ENCODE assay signal across 30 cellular contexts in genomic region chr22:23013612-23014011, GRCh38.
"Had no signal": no experiment of that assay in that cellular context is flagged by ENCODE, and none has a peak within 500 bp of the region (broad histone marks: within the 10 kb centered on the region; RNA-seq: fewer than 3 reads in every experiment).

No MANE protein-coding gene starts in this region.

- H3K4me3 Mint-ChIP-seq: activated CD4-positive, alpha-beta memory T cell treated with anti-CD3 and anti-CD28 coated beads, Interleukin-2, amount 10 ng/mL, durations not matched to agents 7 days and 5 days; activated CD4-positive, alpha-beta T cell treated with anti-CD3 and anti-CD28 coated beads for 36 hours; activated CD4-positive, alpha-beta T cell treated with anti-CD3 and anti-CD28 coated beads, Interleukin-2, amount 10 ng/mL, durations not matched to agents 24 days and 14 days; activated naive CD4-positive, alpha-beta T cell treated with anti-CD3 and anti-CD28 coated beads for 36 hours; activated naive CD4-positive, alpha-beta T cell treated with anti-CD3 and anti-CD28 coated beads, Interleukin-2, amount 50 U/mL, for 24 hours; activated naive CD8-positive, alpha-beta T cell treated with anti-CD3 and anti-CD28 coated beads for 36 hours; activated naive CD8-positive, alpha-beta T cell treated with anti-CD3 and anti-CD28 coated beads, Interleukin-2, amount 50 U/mL, for 24 hours; activated T-cell treated with anti-CD3 and anti-CD28 coated beads, Interleukin-2, amount 50 U/mL, for 24 hours; activated T-cell treated with anti-CD3 and anti-CD28 coated beads, Interleukin-2, amount 50 U/mL, for 72 hours had no signal

- H3K27ac Mint-ChIP-seq: activated CD4-positive, alpha-beta memory T cell treated with anti-CD3 and anti-CD28 coated beads, Interleukin-2, amount 10 ng/mL, durations not matched to agents 7 days and 5 days; activated CD4-positive, alpha-beta T cell treated with anti-CD3 and anti-CD28 coated beads for 36 hours; activated CD4-positive, alpha-beta T cell treated with anti-CD3 and anti-CD28 coated beads, Interleukin-2, amount 10 ng/mL, durations not matched to agents 24 days and 14 days; activated naive CD4-positive, alpha-beta T cell treated with anti-CD3 and anti-CD28 coated beads for 36 hours; activated naive CD4-positive, alpha-beta T cell treated with anti-CD3 and anti-CD28 coated beads, Interleukin-2, amount 50 U/mL, for 24 hours; activated naive CD8-positive, alpha-beta T cell treated with anti-CD3 and anti-CD28 coated beads for 36 hours; activated naive CD8-positive, alpha-beta T cell treated with anti-CD3 and anti-CD28 coated beads, Interleukin-2, amount 50 U/mL, for 24 hours; activated T-cell treated with anti-CD3 and anti-CD28 coated beads, Interleukin-2, amount 50 U/mL, for 72 hours had no signal

- H3K27ac ChIP-seq: adrenal gland, body of pancreas, cardiac muscle cell, colonic mucosa, epithelial cell of prostate had no signal

- H3K9me3 Mint-ChIP-seq: activated CD4-positive, alpha-beta memory T cell treated with anti-CD3 and anti-CD28 coated beads, Interleukin-2, amount 10 ng/mL, durations not matched to agents 7 days and 5 days; activated CD4-positive, alpha-beta T cell treated with anti-CD3 and anti-CD28 coated beads, Interleukin-2, amount 10 ng/mL, durations not matched to agents 24 days and 14 days; activated naive CD4-positive, alpha-beta T cell treated with anti-CD3 and anti-CD28 coated beads for 36 hours; activated naive CD4-positive, alpha-beta T cell treated with anti-CD3 and anti-CD28 coated beads, Interleukin-2, amount 50 U/mL, for 24 hours; activated naive CD8-positive, alpha-beta T cell treated with anti-CD3 and anti-CD28 coated beads for 36 hours; activated naive CD8-positive, alpha-beta T cell treated with anti-CD3 and anti-CD28 coated beads, Interleukin-2, amount 50 U/mL, for 24 hours; activated T-cell treated with anti-CD3 and anti-CD28 coated beads, Interleukin-2, amount 50 U/mL, for 24 hours; activated T-cell treated with anti-CD3 and anti-CD28 coated beads, Interleukin-2, amount 50 U/mL, for 72 hours had no signal

- H3K4me3 ChIP-seq: adrenal gland, body of pancreas, cardiac muscle cell, colonic mucosa had no signal

- FAIRE-seq: endometrium, endothelial cell of umbilical vein, frontal cortex had no signal

- H3K4me1 ChIP-seq: adrenal gland, colonic mucosa had no signal

- H3K9me3 ChIP-seq: adrenal gland, body of pancreas, colonic mucosa had no signal

- H3K36me3 Mint-ChIP-seq: activated naive CD8-positive, alpha-beta T cell treated with anti-CD3 and anti-CD28 coated beads for 36 hours had no signal

- DNase-seq: activated CD4-positive, alpha-beta memory T cell treated with anti-CD3 and anti-CD28 coated beads, Interleukin-2, amount 10 ng/mL, durations not matched to agents 7 days and 5 days; activated CD4-positive, alpha-beta T cell treated with anti-CD3 and anti-CD28 coated beads, Interleukin-2, amount 10 ng/mL, durations not matched to agents 24 days and 14 days; activated CD4-positive, alpha-beta T cell treated with anti-CD3 and anti-CD28 coated beads, Interleukin-2, amount 50 U/mL, for 4 hours; activated CD4-positive, CD25-positive, alpha-beta regulatory T cell; activated CD4-positive, CD25-positive, alpha-beta regulatory T cell treated with anti-CD3 and anti-CD28 coated beads, Interleukin-2, amount 50 U/mL, for 72 hours; activated CD8-positive, alpha-beta memory T cell treated with anti-CD3 and anti-CD28 coated beads, Interleukin-2, amount 50 U/mL, for 48 hours; activated effector memory CD4-positive, alpha-beta T cell treated with Interleukin-2 at 50 U/mL for 16 hours; activated naive CD4-positive, alpha-beta T cell treated with anti-CD3 and anti-CD28 coated beads for 36 hours; activated naive CD8-positive, alpha-beta T cell treated with anti-CD3 and anti-CD28 coated beads for 36 hours; activated naive CD8-positive, alpha-beta T cell treated with anti-CD3 and anti-CD28 coated beads, Interleukin-2, amount 50 U/mL, for 24 hours; activated T-cell treated with anti-CD3 and anti-CD28 coated beads for 4 hours; activated T-cell treated with anti-CD3 and anti-CD28 coated beads, Interleukin-2, amount 50 U/mL, for 24 hours; adrenal gland; amygdala; aorta; body of pancreas; central memory CD4-positive, alpha-beta T cell; cerebellar nuclear complex; colonic mucosa; effector CD8-positive, alpha-beta T cell; foreskin fibroblast; head of caudate nucleus had no signal

- H3K36me3 ChIP-seq: adrenal gland, cardiac muscle cell, colonic mucosa had no signal

- ATAC-seq: activated naive CD8-positive, alpha-beta T cell treated with anti-CD3 and anti-CD28 coated beads, Interleukin-2, amount 50 U/mL, for 24 hours; body of pancreas had no signal

- H3K27me3 ChIP-seq: adrenal gland, body of pancreas, cardiac muscle cell, colonic mucosa had no signal
